Comparison of ENCODE assay signal across 29 cellular contexts in the genomic region with DNA sequence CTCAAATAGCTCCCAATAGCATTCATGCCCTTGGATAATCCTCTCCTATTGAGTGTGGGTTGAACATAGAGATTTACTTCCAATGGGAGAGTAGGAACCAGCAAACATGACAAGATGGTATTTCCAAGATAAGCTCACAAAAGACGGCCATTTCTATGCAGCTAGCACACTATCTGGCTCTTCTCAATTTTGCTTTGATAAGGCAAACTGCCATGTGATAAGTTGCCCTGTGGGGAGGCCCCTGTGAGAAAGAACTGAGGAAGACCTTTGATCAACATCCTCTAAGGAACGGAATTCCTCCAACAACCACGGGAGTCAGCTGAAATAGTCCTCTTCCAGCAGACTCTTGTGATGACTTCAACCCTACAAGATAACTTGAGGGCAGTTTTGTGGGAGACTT.
"Had no signal": no experiment of that assay in that cellular context is flagged by ENCODE, and none has a peak within 500 bp of the region (broad histone marks: within the 10 kb centered on the region; RNA-seq: fewer than 3 reads in every experiment).

No MANE protein-coding gene starts in this region.

- H3K4me3 ChIP-seq: MG63 had no signal

- H3K4me3 Mint-ChIP-seq: activated CD4-positive, alpha-beta memory T cell treated with anti-CD3 and anti-CD28 coated beads, Interleukin-2, amount 10 ng/mL, durations not matched to agents 7 days and 5 days; activated CD8-positive, alpha-beta memory T cell treated with anti-CD3 and anti-CD28 coated beads, Interleukin-2, amount 10 ng/mL, durations not matched to agents 7 days and 5 days; activated naive CD4-positive, alpha-beta T cell treated with anti-CD3 and anti-CD28 coated beads, Interleukin-2, amount 10 ng/mL, durations not matched to agents 7 days and 5 days; activated naive CD8-positive, alpha-beta T cell; activated naive CD8-positive, alpha-beta T cell treated with anti-CD3 and anti-CD28 coated beads, Interleukin-2, amount 50 U/mL, for 24 hours; brain had no signal

- ATAC-seq: activated CD8-positive, alpha-beta memory T cell treated with anti-CD3 and anti-CD28 coated beads, Interleukin-2, amount 10 ng/mL, durations not matched to agents 7 days and 5 days; activated naive CD8-positive, alpha-beta T cell treated with anti-CD3 and anti-CD28 coated beads, Interleukin-2, amount 50 U/mL, for 24 hours had no signal

- H3K27ac ChIP-seq: WERI-Rb-1 had no signal

- H3K27ac Mint-ChIP-seq: activated CD4-positive, alpha-beta memory T cell treated with anti-CD3 and anti-CD28 coated beads, Interleukin-2, amount 10 ng/mL, durations not matched to agents 7 days and 5 days; activated CD8-positive, alpha-beta memory T cell treated with anti-CD3 and anti-CD28 coated beads, Interleukin-2, amount 10 ng/mL, durations not matched to agents 7 days and 5 days; activated naive CD4-positive, alpha-beta T cell treated with anti-CD3 and anti-CD28 coated beads, Interleukin-2, amount 10 ng/mL, durations not matched to agents 7 days and 5 days; activated naive CD8-positive, alpha-beta T cell; activated naive CD8-positive, alpha-beta T cell treated with anti-CD3 and anti-CD28 coated beads, Interleukin-2, amount 50 U/mL, for 24 hours; brain had no signal

- H3K36me3 ChIP-seq: MG63, WERI-Rb-1 had no signal

- H3K27me3 Mint-ChIP-seq: activated CD4-positive, alpha-beta memory T cell treated with anti-CD3 and anti-CD28 coated beads, Interleukin-2, amount 10 ng/mL, durations not matched to agents 7 days and 5 days; activated CD8-positive, alpha-beta memory T cell treated with anti-CD3 and anti-CD28 coated beads, Interleukin-2, amount 10 ng/mL, durations not matched to agents 7 days and 5 days had no signal

- H3K36me3 Mint-ChIP-seq: activated CD8-positive, alpha-beta memory T cell treated with anti-CD3 and anti-CD28 coated beads, Interleukin-2, amount 10 ng/mL, durations not matched to agents 7 days and 5 days; activated naive CD4-positive, alpha-beta T cell treated with anti-CD3 and anti-CD28 coated beads, Interleukin-2, amount 10 ng/mL, durations not matched to agents 7 days and 5 days; activated naive CD8-positive, alpha-beta T cell; brain had no signal

- H3K9me3 Mint-ChIP-seq: activated naive CD4-positive, alpha-beta T cell treated with anti-CD3 and anti-CD28 coated beads, Interleukin-2, amount 10 ng/mL, durations not matched to agents 7 days and 5 days; activated naive CD8-positive, alpha-beta T cell treated with anti-CD3 and anti-CD28 coated beads, Interleukin-2, amount 50 U/mL, for 24 hours had no signal

- H3K9me3 ChIP-seq: MG63 had no signal

- H3K4me1 Mint-ChIP-seq: activated CD4-positive, alpha-beta memory T cell treated with anti-CD3 and anti-CD28 coated beads, Interleukin-2, amount 10 ng/mL, durations not matched to agents 7 days and 5 days; activated CD8-positive, alpha-beta memory T cell treated with anti-CD3 and anti-CD28 coated beads, Interleukin-2, amount 10 ng/mL, durations not matched to agents 7 days and 5 days; activated naive CD4-positive, alpha-beta T cell treated with anti-CD3 and anti-CD28 coated beads, Interleukin-2, amount 10 ng/mL, durations not matched to agents 7 days and 5 days; activated naive CD8-positive, alpha-beta T cell treated with anti-CD3 and anti-CD28 coated beads, Interleukin-2, amount 50 U/mL, for 24 hours; brain had no signal

- DNase-seq: activated CD4-positive, alpha-beta memory T cell treated with anti-CD3 and anti-CD28 coated beads, Interleukin-2, amount 10 ng/mL, durations not matched to agents 7 days and 5 days; activated CD4-positive, alpha-beta T cell treated with anti-CD3 and anti-CD28 coated beads for 1 hour; activated CD4-positive, alpha-beta T cell treated with anti-CD3 and anti-CD28 coated beads for 48 hours; activated CD4-positive, CD25-positive, alpha-beta regulatory T cell; activated CD8-positive, alpha-beta memory T cell treated with anti-CD3 and anti-CD28 coated beads for 24 hours; activated CD8-positive, alpha-beta memory T cell treated with anti-CD3 and anti-CD28 coated beads, Interleukin-2, amount 10 ng/mL, durations not matched to agents 7 days and 5 days; activated CD8-positive, alpha-beta memory T cell treated with anti-CD3 and anti-CD28 coated beads, Interleukin-2, amount 50 U/mL, for 48 hours; activated effector memory CD4-positive, alpha-beta T cell treated with Interleukin-2 at 50 U/mL for 16 hours; activated naive CD4-positive, alpha-beta T cell treated with anti-CD3 and anti-CD28 coated beads, Interleukin-2, amount 10 ng/mL, durations not matched to agents 7 days and 5 days; activated naive CD8-positive, alpha-beta T cell treated with anti-CD3 and anti-CD28 coated beads, Interleukin-2, amount 50 U/mL, for 24 hours; activated T-cell treated with anti-CD3 and anti-CD28 coated beads, Interleukin-2, amount 50 U/mL, for 48 hours; anterior cingulate cortex; central memory CD4-positive, alpha-beta T cell; Kasumi-1; MG63; NCI-H1048; NCI-H1105 treated with DMSO at 0.1 percent for 48 hours; NCI-H1436; NCI-H1694 treated with DMSO at 0.1 percent for 48 hours; NCI-H2029; NCI-H345; NCI-H524 treated with DMSO at 0.1 percent for 48 hours; NK-92 treated with Interleukin-12 subunit alpha and Interleukin-12 subunit beta, amount 100 ng/mL, for 24 hours; Right ventricle myocardium superior; SW 1271; T1000; WERI-Rb-1 had no signal

- H3K27me3 ChIP-seq: MG63 had no signal
